Comparison of ENCODE assay signal across 9 cellular contexts in the genomic region with DNA sequence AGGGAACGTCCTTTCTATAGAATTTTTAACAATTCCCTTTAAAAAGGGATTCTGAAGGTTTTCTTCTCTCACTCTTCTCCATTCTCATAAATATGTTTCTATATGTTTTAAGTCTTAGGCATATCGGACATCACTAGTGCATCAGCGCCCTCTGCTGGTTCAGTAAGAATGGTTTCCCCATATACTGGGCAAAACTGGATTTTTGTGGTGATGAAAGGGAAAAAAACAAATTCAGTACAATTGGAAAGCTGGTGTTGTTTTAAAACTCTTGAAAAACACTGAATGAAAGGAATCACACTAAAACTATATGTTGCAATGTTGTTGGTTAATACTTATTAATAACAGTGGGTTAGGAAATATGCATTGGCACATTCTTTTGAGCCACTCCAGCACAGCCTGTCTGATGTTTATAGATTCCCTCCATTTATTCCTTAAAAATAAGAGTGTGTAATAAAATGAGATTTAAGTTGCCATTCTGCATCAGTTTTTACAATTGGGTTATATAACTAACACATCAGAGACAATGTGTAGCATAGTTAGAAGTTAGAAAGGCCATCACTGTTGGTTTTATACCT. TPM values are rescaled to one million over a fixed set of nuclear protein-coding genes. Genes with fewer than 3 reads are reported as not detected.
DNase-seq lines count a peak whose midpoint lies in the region; ATAC-seq and TF ChIP-seq lines count a peak whose summit lies in the region.
"Had no signal": no experiment of that assay in that cellular context is flagged by ENCODE, and none has a peak within 500 bp of the region (broad histone marks: within the 10 kb centered on the region; RNA-seq: fewer than 3 reads in every experiment).

No MANE protein-coding gene starts in this region.

- peak; percentile 64 for DNase-seq in NCI-H748 treated with DMSO at 0.1 percent for 48 hours (lab: John Stamatoyannopoulos, UW)
- DNase-seq in activated CD4-positive, alpha-beta T cell treated with anti-CD3 and anti-CD28 coated beads, Interleukin-2, amount 50 U/mL, for 4 hours = peak; percentile 61 to 65
- peak; percentile 56 for DNase-seq in ecto neural progenitor cell (ENCODE audit: low spot score)
- peak; percentile 47 to 70 for DNase-seq in mesothelial cell of epicardium (ENCODE audit: low spot score in 2 of 2, unreplicated experiment in 2 of 2)
- DNase-seq in stimulated activated CD8-positive, alpha-beta memory T cell treated with anti-CD3 and anti-CD28 coated beads, Interleukin-2, amount 100 ng/mL, for 48 hours (ENCODE audit: low read depth in 2 of 2) = peak; percentile 30 to 46

- no peaks in the 10 kb centered on the region for H3K27me3 Mint-ChIP-seq in mesothelial cell of epicardium (ENCODE audit: low read depth)
- H3K27me3 Mint-ChIP-seq: IgD-negative memory B cell had no signal

- ATAC-seq in GM19328 (IDR thresholded peaks at IDR 0.05; ENCODE audit: unreplicated experiment) (peak; percentile 78), HG03460 (IDR thresholded peaks at IDR 0.05; ENCODE audit: unreplicated experiment) (peak; percentile 79)

- H3K27ac ChIP-seq in C4-2B = no peak overlapping the region

- no peak overlapping the region for H3K4me3 Mint-ChIP-seq in mesothelial cell of epicardium
- H3K4me3 Mint-ChIP-seq: IgD-negative memory B cell had no signal

- no peaks in the 10 kb centered on the region for H3K4me1 Mint-ChIP-seq in mesothelial cell of epicardium

- H3K9me3 Mint-ChIP-seq in mesothelial cell of epicardium = no peaks in the 10 kb centered on the region
- H3K9me3 Mint-ChIP-seq: IgD-negative memory B cell had no signal

- peaks cover 3% of the 10 kb centered on the region for H3K36me3 Mint-ChIP-seq in mesothelial cell of epicardium

- TF ChIP-seq CTCF in C4-2B (conservative IDR thresholded peaks at IDR 0.05) = peak; percentile 90
- peak; percentile 87 for TF ChIP-seq CTCF in mesothelial cell of epicardium (IDR thresholded peaks at IDR 0.05; ENCODE audit: unreplicated experiment)

- no peak overlapping the region for H3K27ac Mint-ChIP-seq in mesothelial cell of epicardium
- H3K27ac Mint-ChIP-seq: IgD-negative memory B cell had no signal

RNA-seq across cellular contexts. Expression of gene CWC27, which starts 15.8 kb away (rescaled TPM):
- 28.6 to 30.0 TPM (median 29.3 TPM) in 3 replicates for total RNA-seq in mesothelial cell of epicardium

RNA-seq across cellular contexts. Expression of gene SREK1IP1, which starts 16.0 kb away (rescaled TPM):
- 20.9 to 25.9 TPM (median 23.4 TPM) in 3 replicates for total RNA-seq in mesothelial cell of epicardium
